Comparison of ENCODE assay signal across 10 cellular contexts in the genomic region with DNA sequence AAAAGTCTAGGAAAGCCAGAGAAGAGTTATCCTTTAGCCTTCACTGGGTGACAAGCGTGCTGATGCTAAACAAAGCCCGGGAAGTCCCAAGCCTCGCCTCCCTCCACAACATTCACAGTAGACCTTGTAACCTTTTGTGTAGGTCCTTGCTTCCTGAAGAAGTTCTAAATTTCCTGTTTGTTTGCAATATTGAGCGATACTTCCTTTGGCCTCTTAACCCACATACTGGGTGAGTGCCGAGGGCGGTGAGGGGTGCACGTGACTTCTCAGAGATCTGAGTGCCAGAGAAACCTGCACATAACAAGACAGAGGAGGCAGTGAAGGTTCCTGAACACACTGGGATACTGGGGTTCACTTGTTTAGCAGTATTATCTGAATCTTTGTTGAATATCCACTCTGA.
DNase-seq lines count a peak whose midpoint lies in the region; ATAC-seq and TF ChIP-seq lines count a peak whose summit lies in the region.
"Had no signal": no experiment of that assay in that cellular context is flagged by ENCODE, and none has a peak within 500 bp of the region (broad histone marks: within the 10 kb centered on the region; RNA-seq: fewer than 3 reads in every experiment).

No MANE protein-coding gene starts in this region.

- peaks cover 0 to 13% (median 0%) of the 10 kb centered on the region in 4 donors for H3K4me1 ChIP-seq in Peyer's patch

- no peaks in the 10 kb centered on the region for H3K27me3 ChIP-seq in Peyer's patch

- H3K4me3 ChIP-seq in Peyer's patch, result no peak overlapping the region

- in situ Hi-C loops in G401 (cut with HindIII; ENCODE audit: low sequenced_read_pairs), result no loop called here

- no peak for TF ChIP-seq CTCF in Peyer's patch (IDR thresholded peaks at IDR 0.05)
- TF ChIP-seq CTCF in GM10248 (IDR thresholded peaks at IDR 0.05; ENCODE audit: control extremely low read depth, extremely low read depth, low read depth, missing control alignments), result no peak

- peaks cover 0 to 7% (median 2%) of the 10 kb centered on the region in 3 donors for H3K27me3 Mint-ChIP-seq in immature natural killer cell (ENCODE audit: low read depth in 3 of 3)

- peaks cover 31 to 41% of the 10 kb centered on the region in 2 donors for H3K4me1 Mint-ChIP-seq in immature natural killer cell
- peaks cover 38% of the 10 kb centered on the region for H3K4me1 Mint-ChIP-seq in stimulated activated effector memory CD8-positive, alpha-beta T cell treated with anti-CD3 and anti-CD28 coated beads, Interleukin-12 subunit alpha, Interleukin-12 subunit beta, amount 100 ng/mL, for 72 hours

- no peaks in the 10 kb centered on the region for H3K9me3 ChIP-seq in Peyer's patch

- POLR2A ChIA-PET in GM10248 (lab: Yijun Ruan, JAX), result no interaction called here

- peaks cover 11 to 35% (median 24%) of the 10 kb centered on the region in 3 donors for H3K36me3 Mint-ChIP-seq in immature natural killer cell
- peaks cover 32% of the 10 kb centered on the region for H3K36me3 Mint-ChIP-seq in stimulated activated effector memory CD8-positive, alpha-beta T cell treated with anti-CD3 and anti-CD28 coated beads, Interleukin-12 subunit alpha, Interleukin-12 subunit beta, amount 100 ng/mL, for 72 hours

- H3K27ac ChIP-seq in Peyer's patch, result peak overlapping the region in 2 of 4 donors; percentile 15 to 65

- no peaks in the 10 kb centered on the region for H3K9me3 Mint-ChIP-seq in immature natural killer cell
- H3K9me3 Mint-ChIP-seq in stimulated activated effector memory CD8-positive, alpha-beta T cell treated with anti-CD3 and anti-CD28 coated beads, Interleukin-12 subunit alpha, Interleukin-12 subunit beta, amount 100 ng/mL, for 72 hours, result no peaks in the 10 kb centered on the region
- H3K9me3 Mint-ChIP-seq: H9 had no signal

- peak overlapping the region; percentile 77 to 96 (median 87) for H3K27ac Mint-ChIP-seq in immature natural killer cell
- H3K27ac Mint-ChIP-seq in stimulated activated effector memory CD8-positive, alpha-beta T cell treated with anti-CD3 and anti-CD28 coated beads, Interleukin-12 subunit alpha, Interleukin-12 subunit beta, amount 100 ng/mL, for 72 hours, result peak overlapping the region; percentile 83

- ATAC-seq in stimulated activated effector memory CD8-positive, alpha-beta T cell treated with anti-CD3 and anti-CD28 coated beads, Interleukin-12 subunit alpha, Interleukin-12 subunit beta, amount 100 ng/mL, for 72 hours, result peak; percentile 80

- peak overlapping the region; percentile 62 to 84 (median 72) for H3K4me3 Mint-ChIP-seq in immature natural killer cell
- peak overlapping the region; percentile 64 for H3K4me3 Mint-ChIP-seq in stimulated activated effector memory CD8-positive, alpha-beta T cell treated with anti-CD3 and anti-CD28 coated beads, Interleukin-12 subunit alpha, Interleukin-12 subunit beta, amount 100 ng/mL, for 72 hours
- H3K4me3 Mint-ChIP-seq: H9 had no signal

- no peaks in the 10 kb centered on the region for H3K36me3 ChIP-seq in Peyer's patch

- DNase-seq in Peyer's patch, result peak in 2 of 3 donors; percentile 75 to 81
- DNase-seq in activated T-cell treated with anti-CD3 and anti-CD28 coated beads, Interleukin-2, amount 50 U/mL, for 1 hour, result peak; percentile 34
- DNase-seq in immature natural killer cell, result peak; percentile 49 to 54 (median 51)
- no peak for DNase-seq in stimulated activated effector memory CD8-positive, alpha-beta T cell treated with anti-CD3 and anti-CD28 coated beads, Interleukin-12 subunit alpha, Interleukin-12 subunit beta, amount 100 ng/mL, for 72 hours (ENCODE audit: low spot score in 2 of 2)
- no peak for DNase-seq in posterior cingulate gyrus
- DNase-seq in GM10248 (ENCODE audit: extremely low spot score), result no peak
- no peak for DNase-seq in KG1 (lab: John Stamatoyannopoulos, UW)
- DNase-seq in G401 (ENCODE audit: low spot score), result no peak
- DNase-seq: H9, MM.1S had no signal

- intact Hi-C loops in posterior cingulate gyrus (cut with DNase I), result no loop called here

- no peak for TF ChIP-seq POLR2A in Peyer's patch (IDR thresholded peaks at IDR 0.05)

- CTCF ChIA-PET in GM10248 (lab: Yijun Ruan, JAX), result interaction anchor here (1.1 to 1.5 kb wide), 2 partner anchors 7 to 279 kb away, joined by 3 to 4 read pairs; no protein-coding TSS in a partner anchor

Comparison
In these comparisons a context has a peak if more than half of its experiments do, and no peak if none do; other contexts are left out.
1. DNase-seq: peak in Peyer's patch (2 of 3), activated T-cell treated with anti-CD3 and anti-CD28 coated beads, Interleukin-2, amount 50 U/mL, for 1 hour (single experiment) and immature natural killer cell (3 of 3); none in stimulated activated effector memory CD8-positive, alpha-beta T cell treated with anti-CD3 and anti-CD28 coated beads, Interleukin-12 subunit alpha, Interleukin-12 subunit beta, amount 100 ng/mL, for 72 hours (0 of 2), posterior cingulate gyrus (0 of 10), GM10248 (single experiment), KG1 (single experiment) and G401 (single experiment).